In the genomic region with DNA sequence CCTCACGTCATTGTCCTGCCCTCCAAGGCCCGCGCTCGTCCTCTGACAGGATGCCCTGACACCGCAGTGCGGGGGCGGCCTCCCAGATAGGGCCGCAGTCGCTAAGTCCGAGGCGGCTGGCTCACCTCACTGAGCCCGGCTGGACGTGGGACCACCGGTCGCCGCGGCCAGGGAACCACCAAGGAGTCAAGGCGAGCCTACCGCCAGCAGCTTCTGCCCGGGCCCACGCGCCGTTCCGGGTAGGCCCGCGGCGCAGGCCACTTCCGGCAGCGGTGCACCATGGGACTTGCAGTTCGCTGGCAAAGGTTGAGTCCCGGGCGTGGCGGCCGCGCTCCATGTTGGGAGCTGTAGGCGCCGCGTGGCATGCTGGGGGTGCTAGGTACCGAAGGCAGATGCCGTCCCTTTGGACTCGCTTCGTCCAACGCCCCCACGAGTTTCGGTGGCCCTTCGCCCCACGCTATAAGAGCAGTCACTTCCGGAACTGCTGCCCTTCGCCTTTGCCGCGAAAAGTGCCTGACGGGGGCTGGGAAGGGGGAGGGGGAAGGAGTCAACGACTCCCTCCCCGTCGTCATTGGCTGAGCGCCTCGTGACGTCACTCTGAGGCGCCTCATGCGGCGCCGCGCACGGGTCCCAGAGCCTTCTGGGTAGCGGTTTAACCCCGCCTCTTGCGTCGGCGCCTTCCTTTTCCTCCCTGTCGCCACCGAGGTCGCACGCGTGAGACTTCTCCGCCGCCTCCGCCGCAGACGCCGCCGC, we compare ENCODE assay signal across 8 cellular contexts. TPM values are rescaled to one million over a fixed set of nuclear protein-coding genes. Genes with fewer than 3 reads are reported as not detected.
DNase-seq lines count a peak whose midpoint lies in the region; ATAC-seq and TF ChIP-seq lines count a peak whose summit lies in the region.

A gene (plus strand): TSS at position 681 of the 753 bp plus-strand sequence. CDS start 268 bp downstream, outside the sequence.

- H3K27me3 Mint-ChIP-seq in activated CD4-positive, alpha-beta T cell treated with anti-CD3 and anti-CD28 coated beads for 36 hours, result no peaks in the 10 kb centered on the region

- H3K4me1 Mint-ChIP-seq in activated CD4-positive, alpha-beta T cell treated with anti-CD3 and anti-CD28 coated beads for 36 hours, result peaks cover 30% of the 10 kb centered on the region

- intact Hi-C loops in activated CD4-positive, alpha-beta T cell treated with anti-CD3 and anti-CD28 coated beads for 36 hours (cut with DNase I, micrococcal nuclease), result loop anchor here (1.0 to 2.0 kb wide), 16 partner anchors 10 to 602 kb away; a partner anchor contains a TSS

- CTCF ChIA-PET in activated CD4-positive, alpha-beta T cell treated with anti-CD3 and anti-CD28 coated beads for 36 hours (lab: Charles Lee), result interaction anchor here (0.8 to 1.2 kb wide), 3 partner anchors 10 to 32 kb away, joined by 3 read pairs; a partner anchor contains a TSS

- peak within 1 kb of the TSS; percentile 97 for H3K27ac Mint-ChIP-seq in activated CD4-positive, alpha-beta T cell treated with anti-CD3 and anti-CD28 coated beads for 36 hours

- H3K36me3 Mint-ChIP-seq in activated CD4-positive, alpha-beta T cell treated with anti-CD3 and anti-CD28 coated beads for 36 hours (ENCODE audit: low read depth), result peaks cover 35% of the 10 kb centered on the region

- H3K4me3 Mint-ChIP-seq in activated CD4-positive, alpha-beta T cell treated with anti-CD3 and anti-CD28 coated beads for 36 hours, result peak within 1 kb of the TSS; percentile 94

- DNase-seq in AML-193 (lab: John Stamatoyannopoulos, UW) (peak; percentile 87 to 88), GM19238 (ENCODE audit: insufficient read length, low spot score) (peak; percentile 98), NCI-H524 (lab: John Stamatoyannopoulos, UW) (peak; percentile 96 to 98), choroid plexus epithelial cell (ENCODE audit: low read depth) (peak; percentile 98), kidney tubule cell (ENCODE audit: low spot score) (peak; percentile 96)
- DNase-seq in activated CD4-positive, alpha-beta T cell treated with anti-CD3 and anti-CD28 coated beads for 36 hours, result peak; percentile 99
- DNase-seq in stimulated activated CD4-positive, alpha-beta T cell treated with anti-CD3 and anti-CD28 coated beads, Interleukin-1b, Interleukin-23, amount 100 ng/mL, for 24 hours (ENCODE audit: low read depth in 4 of 4, low spot score in 1 of 4), result peak; percentile 96 to 97 (median 97)

- no peaks in the 10 kb centered on the region for H3K9me3 Mint-ChIP-seq in activated CD4-positive, alpha-beta T cell treated with anti-CD3 and anti-CD28 coated beads for 36 hours (ENCODE audit: low read depth)

- no peak for TF ChIP-seq CTCF in choroid plexus epithelial cell (conservative IDR thresholded peaks at IDR 0.05; ENCODE audit: low read depth, low read length)

- POLR2A ChIA-PET in activated CD4-positive, alpha-beta T cell treated with anti-CD3 and anti-CD28 coated beads for 36 hours (lab: Charles Lee), result interaction anchor here (1.4 to 2.0 kb wide), 2 partner anchors 10 to 13 kb away, joined by 10 to 24 read pairs; a partner anchor contains a TSS

- peak within 1 kb of the TSS; percentile 93 for H3K4me3 ChIP-seq in choroid plexus epithelial cell (ENCODE audit: low read depth, low read length)

- ATAC-seq in HG03442 (IDR thresholded peaks at IDR 0.05; ENCODE audit: unreplicated experiment), result peak; percentile 71
- ATAC-seq in activated CD4-positive, alpha-beta T cell treated with anti-CD3 and anti-CD28 coated beads for 36 hours, result peak; percentile 86

RNA-seq across cellular contexts. Expression of the gene that starts here (rescaled TPM):
- 1,000 to 10,000 TPM; 2,132 to 3,230 TPM for total RNA-seq in activated CD4-positive, alpha-beta T cell treated with anti-CD3 and anti-CD28 coated beads for 36 hours

Comparison
In these comparisons a context has a peak if more than half of its experiments do, and no peak if none do; other contexts are left out.
1. Peak in every context shown above with its lines: DNase-seq, ATAC-seq and H3K4me3 ChIP-seq.